In the genomic region with DNA sequence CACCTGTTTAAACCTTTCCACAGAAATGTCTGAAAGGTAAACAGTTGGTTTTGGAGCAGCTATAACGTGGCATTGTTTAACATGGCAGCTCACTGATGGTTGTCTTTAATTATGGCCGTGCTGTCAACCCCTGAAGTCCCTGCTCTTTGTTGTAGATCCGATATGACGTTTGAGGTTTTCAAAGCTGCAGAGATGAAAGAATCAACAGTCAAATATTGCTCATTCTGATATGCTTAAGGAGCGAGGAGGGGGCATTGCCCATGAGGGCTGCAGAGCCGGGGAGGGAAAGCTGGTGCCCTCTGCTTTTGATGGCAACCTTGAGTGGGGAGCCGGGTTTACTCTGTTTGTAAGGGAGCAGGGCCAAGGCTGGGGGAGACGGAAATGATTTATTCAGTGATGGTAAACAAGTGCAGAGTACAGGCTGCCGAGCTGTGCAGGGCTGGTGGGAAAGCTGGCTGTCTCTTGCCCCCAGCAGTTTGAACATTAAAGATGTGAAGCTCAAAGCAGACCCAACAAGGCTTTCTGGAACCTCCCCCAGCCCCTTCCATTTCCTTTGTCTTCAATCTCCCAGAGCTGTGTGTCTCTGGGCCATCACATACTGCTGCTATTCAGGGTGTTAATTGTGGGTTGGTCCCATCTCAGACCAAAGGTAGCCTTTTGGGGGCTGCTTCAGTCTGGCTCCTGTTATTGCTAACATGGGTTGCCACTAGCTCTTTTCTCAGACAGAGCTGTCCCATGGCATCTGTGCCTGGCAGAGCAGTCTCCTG, we compare ENCODE assay signal across 1 cellular context.
A peak's percentile ranks its signal among the peaks of the same experiment; 100 is the strongest.
TF ChIP-seq lines count a peak whose summit lies in the region.

No MANE protein-coding gene starts in this region.

TF ChIP-seq in HepG2, 621 proteins besides CTCF, POLR2A, EP300 and RAD21 (continued from another document and continues in another):
- TF ChIP-seq PITX1 (CRISPR knock-in tag; IDR thresholded peaks at IDR 0.05): peak; percentile 95
- peak; percentile 57 for TF ChIP-seq ZNF430 (CRISPR knock-in tag; IDR thresholded peaks at IDR 0.05)
- TF ChIP-seq TEAD2 (CRISPR knock-in tag; IDR thresholded peaks at IDR 0.05): no peak
- peak; percentile 74; the same call in 1 of the 2 replicates for TF ChIP-seq KDM4B (CRISPR knock-in tag; IDR thresholded peaks at IDR 0.05)
- TF ChIP-seq KDM5A (IDR thresholded peaks at IDR 0.05; ENCODE audit: borderline replicate concordance, low read length): no peak; the same call in 1 of the 2 replicates
- TF ChIP-seq JUNB (CRISPR knock-in tag; IDR thresholded peaks at IDR 0.05; ENCODE audit: borderline replicate concordance): peak; percentile 16; the same call in 1 of the 2 replicates
- peak; percentile 71 for TF ChIP-seq ZNF574 (CRISPR knock-in tag; IDR thresholded peaks at IDR 0.05)
- peak; percentile 43; the same call in 1 of the 2 replicates for TF ChIP-seq NR2C2 (CRISPR knock-in tag; IDR thresholded peaks at IDR 0.05; ENCODE audit: borderline replicate concordance)
- no peak for TF ChIP-seq NFKB2 (CRISPR knock-in tag; IDR thresholded peaks at IDR 0.05; ENCODE audit: borderline replicate concordance)
- TF ChIP-seq ELF4 (CRISPR knock-in tag; IDR thresholded peaks at IDR 0.05; ENCODE audit: borderline replicate concordance): no peak
- TF ChIP-seq SMARCE1 (IDR thresholded peaks at IDR 0.05; ENCODE audit: borderline replicate concordance): no peak
- TF ChIP-seq NR1H2 (CRISPR knock-in tag; IDR thresholded peaks at IDR 0.05; ENCODE audit: borderline replicate concordance, low read depth): no peak
- TF ChIP-seq POGZ (CRISPR knock-in tag; IDR thresholded peaks at IDR 0.05): peak; percentile 86
- no peak for TF ChIP-seq ZNF30 (CRISPR knock-in tag; IDR thresholded peaks at IDR 0.05)
- no peak for TF ChIP-seq MTF1 (CRISPR knock-in tag; IDR thresholded peaks at IDR 0.05)
- peak; percentile 98 for TF ChIP-seq MED8 (CRISPR knock-in tag; IDR thresholded peaks at IDR 0.05; ENCODE audit: insufficient replicate concordance)
- TF ChIP-seq, protein P1, sequence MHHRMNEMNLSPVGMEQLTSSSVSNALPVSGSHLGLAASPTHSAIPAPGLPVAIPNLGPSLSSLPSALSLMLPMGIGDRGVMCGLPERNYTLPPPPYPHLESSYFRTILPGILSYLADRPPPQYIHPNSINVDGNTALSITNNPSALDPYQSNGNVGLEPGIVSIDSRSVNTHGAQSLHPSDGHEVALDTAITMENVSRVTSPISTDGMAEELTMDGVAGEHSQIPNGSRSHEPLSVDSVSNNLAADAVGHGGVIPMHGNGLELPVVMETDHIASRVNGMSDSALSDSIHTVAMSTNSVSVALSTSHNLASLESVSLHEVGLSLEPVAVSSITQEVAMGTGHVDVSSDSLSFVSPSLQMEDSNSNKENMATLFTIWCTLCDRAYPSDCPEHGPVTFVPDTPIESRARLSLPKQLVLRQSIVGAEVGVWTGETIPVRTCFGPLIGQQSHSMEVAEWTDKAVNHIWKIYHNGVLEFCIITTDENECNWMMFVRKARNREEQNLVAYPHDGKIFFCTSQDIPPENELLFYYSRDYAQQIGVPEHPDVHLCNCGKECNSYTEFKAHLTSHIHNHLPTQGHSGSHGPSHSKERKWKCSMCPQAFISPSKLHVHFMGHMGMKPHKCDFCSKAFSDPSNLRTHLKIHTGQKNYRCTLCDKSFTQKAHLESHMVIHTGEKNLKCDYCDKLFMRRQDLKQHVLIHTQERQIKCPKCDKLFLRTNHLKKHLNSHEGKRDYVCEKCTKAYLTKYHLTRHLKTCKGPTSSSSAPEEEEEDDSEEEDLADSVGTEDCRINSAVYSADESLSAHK (CRISPR knock-in tag; IDR thresholded peaks at IDR 0.05; ENCODE audit: borderline replicate concordance): no peak
- TF ChIP-seq, protein P2, sequence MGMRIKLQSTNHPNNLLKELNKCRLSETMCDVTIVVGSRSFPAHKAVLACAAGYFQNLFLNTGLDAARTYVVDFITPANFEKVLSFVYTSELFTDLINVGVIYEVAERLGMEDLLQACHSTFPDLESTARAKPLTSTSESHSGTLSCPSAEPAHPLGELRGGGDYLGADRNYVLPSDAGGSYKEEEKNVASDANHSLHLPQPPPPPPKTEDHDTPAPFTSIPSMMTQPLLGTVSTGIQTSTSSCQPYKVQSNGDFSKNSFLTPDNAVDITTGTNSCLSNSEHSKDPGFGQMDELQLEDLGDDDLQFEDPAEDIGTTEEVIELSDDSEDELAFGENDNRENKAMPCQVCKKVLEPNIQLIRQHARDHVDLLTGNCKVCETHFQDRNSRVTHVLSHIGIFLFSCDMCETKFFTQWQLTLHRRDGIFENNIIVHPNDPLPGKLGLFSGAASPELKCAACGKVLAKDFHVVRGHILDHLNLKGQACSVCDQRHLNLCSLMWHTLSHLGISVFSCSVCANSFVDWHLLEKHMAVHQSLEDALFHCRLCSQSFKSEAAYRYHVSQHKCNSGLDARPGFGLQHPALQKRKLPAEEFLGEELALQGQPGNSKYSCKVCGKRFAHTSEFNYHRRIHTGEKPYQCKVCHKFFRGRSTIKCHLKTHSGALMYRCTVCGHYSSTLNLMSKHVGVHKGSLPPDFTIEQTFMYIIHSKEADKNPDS (CRISPR knock-in tag; IDR thresholded peaks at IDR 0.05): peak; percentile 81; the same call in 1 of the 2 replicates
- TF ChIP-seq ZFP36 (IDR thresholded peaks at IDR 0.05; ENCODE audit: borderline replicate concordance, low read depth, low read length, partially characterized antibody): no peak
- peak; percentile 91 for TF ChIP-seq ZSCAN25 (CRISPR knock-in tag; IDR thresholded peaks at IDR 0.05)
- TF ChIP-seq ADNP (CRISPR knock-in tag; IDR thresholded peaks at IDR 0.05): no peak
- TF ChIP-seq, protein P3, sequence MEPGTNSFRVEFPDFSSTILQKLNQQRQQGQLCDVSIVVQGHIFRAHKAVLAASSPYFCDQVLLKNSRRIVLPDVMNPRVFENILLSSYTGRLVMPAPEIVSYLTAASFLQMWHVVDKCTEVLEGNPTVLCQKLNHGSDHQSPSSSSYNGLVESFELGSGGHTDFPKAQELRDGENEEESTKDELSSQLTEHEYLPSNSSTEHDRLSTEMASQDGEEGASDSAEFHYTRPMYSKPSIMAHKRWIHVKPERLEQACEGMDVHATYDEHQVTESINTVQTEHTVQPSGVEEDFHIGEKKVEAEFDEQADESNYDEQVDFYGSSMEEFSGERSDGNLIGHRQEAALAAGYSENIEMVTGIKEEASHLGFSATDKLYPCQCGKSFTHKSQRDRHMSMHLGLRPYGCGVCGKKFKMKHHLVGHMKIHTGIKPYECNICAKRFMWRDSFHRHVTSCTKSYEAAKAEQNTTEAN (CRISPR knock-in tag; conservative IDR thresholded peaks at IDR 0.05): peak; percentile 50; the same call in 1 of the 2 replicates
- TF ChIP-seq ARID2 (CRISPR knock-in tag; IDR thresholded peaks at IDR 0.05; ENCODE audit: borderline replicate concordance): no peak
- TF ChIP-seq, protein P4, sequence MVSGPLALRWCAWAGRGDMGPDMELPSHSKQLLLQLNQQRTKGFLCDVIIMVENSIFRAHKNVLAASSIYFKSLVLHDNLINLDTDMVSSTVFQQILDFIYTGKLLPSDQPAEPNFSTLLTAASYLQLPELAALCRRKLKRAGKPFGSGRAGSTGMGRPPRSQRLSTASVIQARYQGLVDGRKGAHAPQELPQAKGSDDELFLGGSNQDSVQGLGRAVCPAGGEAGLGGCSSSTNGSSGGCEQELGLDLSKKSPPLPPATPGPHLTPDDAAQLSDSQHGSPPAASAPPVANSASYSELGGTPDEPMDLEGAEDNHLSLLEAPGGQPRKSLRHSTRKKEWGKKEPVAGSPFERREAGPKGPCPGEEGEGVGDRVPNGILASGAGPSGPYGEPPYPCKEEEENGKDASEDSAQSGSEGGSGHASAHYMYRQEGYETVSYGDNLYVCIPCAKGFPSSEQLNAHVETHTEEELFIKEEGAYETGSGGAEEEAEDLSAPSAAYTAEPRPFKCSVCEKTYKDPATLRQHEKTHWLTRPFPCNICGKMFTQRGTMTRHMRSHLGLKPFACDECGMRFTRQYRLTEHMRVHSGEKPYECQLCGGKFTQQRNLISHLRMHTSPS (CRISPR knock-in tag; IDR thresholded peaks at IDR 0.05; ENCODE audit: low read depth): peak; percentile 99
- TF ChIP-seq SP2 (CRISPR knock-in tag; IDR thresholded peaks at IDR 0.05): no peak
- no peak for TF ChIP-seq SATB2 (CRISPR knock-in tag; IDR thresholded peaks at IDR 0.05)
- no peak for TF ChIP-seq DDIT3 (CRISPR knock-in tag; IDR thresholded peaks at IDR 0.05)
- TF ChIP-seq BATF2 (CRISPR knock-in tag; IDR thresholded peaks at IDR 0.05): no peak
- no peak for TF ChIP-seq ZNF24 (IDR thresholded peaks at IDR 0.05)
- TF ChIP-seq PPARG (CRISPR knock-in tag; conservative IDR thresholded peaks at IDR 0.05): peak; percentile 73
- no peak for TF ChIP-seq ZFAT (CRISPR knock-in tag; conservative IDR thresholded peaks at IDR 0.05)
- TF ChIP-seq, protein P5, sequence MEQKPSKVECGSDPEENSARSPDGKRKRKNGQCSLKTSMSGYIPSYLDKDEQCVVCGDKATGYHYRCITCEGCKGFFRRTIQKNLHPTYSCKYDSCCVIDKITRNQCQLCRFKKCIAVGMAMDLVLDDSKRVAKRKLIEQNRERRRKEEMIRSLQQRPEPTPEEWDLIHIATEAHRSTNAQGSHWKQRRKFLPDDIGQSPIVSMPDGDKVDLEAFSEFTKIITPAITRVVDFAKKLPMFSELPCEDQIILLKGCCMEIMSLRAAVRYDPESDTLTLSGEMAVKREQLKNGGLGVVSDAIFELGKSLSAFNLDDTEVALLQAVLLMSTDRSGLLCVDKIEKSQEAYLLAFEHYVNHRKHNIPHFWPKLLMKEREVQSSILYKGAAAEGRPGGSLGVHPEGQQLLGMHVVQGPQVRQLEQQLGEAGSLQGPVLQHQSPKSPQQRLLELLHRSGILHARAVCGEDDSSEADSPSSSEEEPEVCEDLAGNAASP (CRISPR knock-in tag; IDR thresholded peaks at IDR 0.05; ENCODE audit: borderline replicate concordance): peak; percentile 95; the same call in 1 of the 2 replicates
- TF ChIP-seq, protein P6, sequence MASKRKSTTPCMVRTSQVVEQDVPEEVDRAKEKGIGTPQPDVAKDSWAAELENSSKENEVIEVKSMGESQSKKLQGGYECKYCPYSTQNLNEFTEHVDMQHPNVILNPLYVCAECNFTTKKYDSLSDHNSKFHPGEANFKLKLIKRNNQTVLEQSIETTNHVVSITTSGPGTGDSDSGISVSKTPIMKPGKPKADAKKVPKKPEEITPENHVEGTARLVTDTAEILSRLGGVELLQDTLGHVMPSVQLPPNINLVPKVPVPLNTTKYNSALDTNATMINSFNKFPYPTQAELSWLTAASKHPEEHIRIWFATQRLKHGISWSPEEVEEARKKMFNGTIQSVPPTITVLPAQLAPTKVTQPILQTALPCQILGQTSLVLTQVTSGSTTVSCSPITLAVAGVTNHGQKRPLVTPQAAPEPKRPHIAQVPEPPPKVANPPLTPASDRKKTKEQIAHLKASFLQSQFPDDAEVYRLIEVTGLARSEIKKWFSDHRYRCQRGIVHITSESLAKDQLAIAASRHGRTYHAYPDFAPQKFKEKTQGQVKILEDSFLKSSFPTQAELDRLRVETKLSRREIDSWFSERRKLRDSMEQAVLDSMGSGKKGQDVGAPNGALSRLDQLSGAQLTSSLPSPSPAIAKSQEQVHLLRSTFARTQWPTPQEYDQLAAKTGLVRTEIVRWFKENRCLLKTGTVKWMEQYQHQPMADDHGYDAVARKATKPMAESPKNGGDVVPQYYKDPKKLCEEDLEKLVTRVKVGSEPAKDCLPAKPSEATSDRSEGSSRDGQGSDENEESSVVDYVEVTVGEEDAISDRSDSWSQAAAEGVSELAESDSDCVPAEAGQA (IDR thresholded peaks at IDR 0.05; ENCODE audit: low read depth): 0 out of 2 replicates have a peak, but pooled peaks have one; percentile 58
- TF ChIP-seq, protein P6 (CRISPR knock-in tag; IDR thresholded peaks at IDR 0.05; ENCODE audit: borderline replicate concordance): no peak
